ENCODE assay signal across 23 cellular contexts in the genomic region with DNA sequence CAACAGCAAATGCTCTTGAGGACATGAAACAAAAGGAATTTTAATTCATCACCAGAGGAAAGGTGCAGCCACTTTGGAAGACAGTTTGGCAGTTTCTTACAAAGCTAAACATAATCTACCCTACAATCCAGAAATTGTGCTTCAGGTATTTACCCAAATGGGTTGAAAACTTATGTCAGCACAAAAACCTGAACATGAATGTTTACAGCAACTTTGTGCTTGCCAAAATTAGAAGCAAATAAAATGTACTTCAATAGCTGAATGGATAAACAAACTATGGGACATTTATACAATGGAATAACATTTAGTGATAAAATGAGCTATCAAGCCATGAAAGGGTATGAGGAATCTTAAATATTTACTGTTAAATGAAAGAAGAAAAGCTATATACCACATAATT.
"Had no signal": no experiment of that assay in that cellular context is flagged by ENCODE, and none has a peak within 500 bp of the region (broad histone marks: within the 10 kb centered on the region; RNA-seq: fewer than 3 reads in every experiment).

No MANE protein-coding gene starts in this region.

- H3K9me3 ChIP-seq: colonic mucosa, esophagus squamous epithelium had no signal

- DNase-seq: colonic mucosa; cortex of kidney; dermis blood vessel endothelial cell; dorsolateral prefrontal cortex; effector CD4-positive, alpha-beta T cell; effector CD8-positive, alpha-beta T cell; effector memory CD4-positive, alpha-beta T cell; effector memory CD8-positive, alpha-beta T cell; endodermal cell; erythroblast; esophagus squamous epithelium; foreskin fibroblast; foreskin keratinocyte; foreskin melanocyte; gastrocnemius medialis; glutamatergic neuron; head of caudate nucleus; heart left ventricle; heart right ventricle had no signal

- H3K27ac ChIP-seq: colonic mucosa, coronary artery, dorsolateral prefrontal cortex, epithelial cell of prostate, esophagus muscularis mucosa, esophagus squamous epithelium, foreskin keratinocyte, gastrocnemius medialis, gastroesophageal sphincter, heart left ventricle, heart right ventricle had no signal

- H3K4me1 ChIP-seq: colonic mucosa, esophagus muscularis mucosa, foreskin keratinocyte, gastrocnemius medialis, gastroesophageal sphincter, heart left ventricle, heart right ventricle had no signal

- H3K36me3 ChIP-seq: colonic mucosa, esophagus muscularis mucosa, esophagus squamous epithelium, gastrocnemius medialis, gastroesophageal sphincter, heart left ventricle, heart right ventricle had no signal

- H3K27me3 ChIP-seq: colonic mucosa, dorsolateral prefrontal cortex, esophagus muscularis mucosa, esophagus squamous epithelium, foreskin keratinocyte, gastrocnemius medialis, gastroesophageal sphincter, heart left ventricle, heart right ventricle had no signal

- H3K4me3 ChIP-seq: colonic mucosa, coronary artery, dorsolateral prefrontal cortex, esophagus muscularis mucosa, esophagus squamous epithelium, gastrocnemius medialis, gastroesophageal sphincter, heart left ventricle, heart right ventricle had no signal
